In the genomic region with DNA sequence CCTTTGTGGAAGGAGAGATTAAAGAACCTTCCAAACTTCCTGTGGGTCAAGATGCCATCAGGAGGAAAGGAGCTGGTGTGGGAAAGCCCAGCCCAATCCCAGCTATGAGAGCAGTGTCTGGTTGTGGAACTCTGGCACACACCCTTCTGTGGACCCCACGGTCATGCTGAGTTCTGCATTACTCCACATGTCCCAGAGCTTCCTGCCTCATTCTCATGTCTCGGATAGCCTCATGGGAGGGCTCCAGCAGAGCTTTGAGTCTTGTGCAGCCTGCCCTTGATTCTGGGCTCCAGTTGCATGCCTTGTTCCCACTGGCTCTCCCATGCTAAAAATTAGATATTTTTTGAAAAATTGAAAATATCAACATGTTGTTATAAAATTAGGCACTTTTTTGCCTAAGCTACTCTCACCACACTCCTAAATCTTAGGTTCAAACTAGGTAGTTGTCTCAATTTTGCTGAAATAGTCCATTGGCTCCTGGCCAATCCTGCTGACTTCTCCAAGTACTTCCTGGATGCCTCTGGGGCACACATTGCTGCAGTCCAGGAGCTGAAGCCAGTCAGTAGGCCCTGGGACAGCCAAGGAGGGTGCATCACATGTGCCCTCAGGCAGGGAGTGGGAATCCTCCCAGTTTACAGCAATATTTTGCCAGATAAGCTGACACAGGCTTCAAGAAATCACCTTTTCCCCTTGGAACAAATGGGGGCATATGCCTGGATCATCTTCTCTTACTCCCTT, we compare ENCODE assay signal across 10 cellular contexts.
A peak's percentile ranks its signal among the peaks of the same experiment; 100 is the strongest.
DNase-seq lines count a peak whose midpoint lies in the region; ATAC-seq and TF ChIP-seq lines count a peak whose summit lies in the region.
"Had no signal": no experiment of that assay in that cellular context is flagged by ENCODE, and none has a peak within 500 bp of the region (broad histone marks: within the 10 kb centered on the region; RNA-seq: fewer than 3 reads in every experiment).

No MANE protein-coding gene starts in this region.

- no peaks in the 10 kb centered on the region for H3K27me3 ChIP-seq in PC-3 (ENCODE audit: low read length)
- H3K27me3 ChIP-seq: breast epithelium had no signal

- no peaks in the 10 kb centered on the region for H3K36me3 ChIP-seq in PC-3 (ENCODE audit: low read depth, low read length)
- H3K36me3 ChIP-seq: breast epithelium had no signal

- peaks cover 0 to 5% (median 0%) of the 10 kb centered on the region in 9 donors for H3K9me3 Mint-ChIP-seq in naive thymus-derived CD8-positive, alpha-beta T cell

- no peak overlapping the region for H3K4me3 ChIP-seq in PC-3 (ENCODE audit: low read length)
- no peak overlapping the region for H3K4me3 ChIP-seq in epithelial cell of esophagus (ENCODE audit: low read length)
- H3K4me3 ChIP-seq: breast epithelium had no signal

- H3K9me2 ChIP-seq in PC-3 (replicated peaks; ENCODE audit: low read length) = no peaks in the 10 kb centered on the region

- H3K79me2 ChIP-seq in PC-3 (ENCODE audit: low read length) = no peaks in the 10 kb centered on the region

- H3K36me3 Mint-ChIP-seq in naive thymus-derived CD8-positive, alpha-beta T cell = peaks cover 0 to 14% (median 2%) of the 10 kb centered on the region in 3 donors

- H3K27ac ChIP-seq in PC-3 (ENCODE audit: low read length) = no peak overlapping the region
- H3K27ac ChIP-seq: breast epithelium had no signal

- no peaks in the 10 kb centered on the region for H3K9me3 ChIP-seq in PC-3 (ENCODE audit: low read length)
- H3K9me3 ChIP-seq: breast epithelium had no signal

- ATAC-seq in PC-3 (no peak), GM19395 (IDR thresholded peaks at IDR 0.05; ENCODE audit: unreplicated experiment) (no peak)
- ATAC-seq in naive thymus-derived CD8-positive, alpha-beta T cell = no peak

- no peak overlapping the region for H3K9ac ChIP-seq in PC-3 (ENCODE audit: low read length)

- DNase-seq in EH (ENCODE audit: low read depth) = peak; percentile 84
- peak; percentile 40 for DNase-seq in PC-3
- peak; percentile 70 for DNase-seq in epithelial cell of esophagus (ENCODE audit: low read depth)
- DNase-seq in naive thymus-derived CD8-positive, alpha-beta T cell = no peak
- DNase-seq in HUDEP-2 (lab: John Stamatoyannopoulos, UW; ENCODE audit: unreplicated experiment in 76 of 76) = no peak
- no peak for DNase-seq in COR-L47 (lab: John Stamatoyannopoulos, UW)
- DNase-seq in Ammon's horn (ENCODE audit: low spot score) = no peak

- peak overlapping the region in 3 of 10 donors; percentile 11 to 50 (median 46) for H3K4me3 Mint-ChIP-seq in naive thymus-derived CD8-positive, alpha-beta T cell
- H3K4me3 Mint-ChIP-seq: neural crest cell had no signal

- peaks cover 6% of the 10 kb centered on the region; the same call in 1 of the 2 replicates for H3K4me1 ChIP-seq in PC-3 (ENCODE audit: insufficient read depth, low read length)
- H3K4me1 ChIP-seq: breast epithelium had no signal

- no peaks in the 10 kb centered on the region for H3F3A ChIP-seq in PC-3 (ENCODE audit: low read length, unreplicated experiment)

- H3K27me3 Mint-ChIP-seq in naive thymus-derived CD8-positive, alpha-beta T cell = no peaks in the 10 kb centered on the region

- TF ChIP-seq CTCF in PC-3 (conservative IDR thresholded peaks at IDR 0.05; ENCODE audit: low read depth, low read length) = no peak
- no peak for TF ChIP-seq CTCF in epithelial cell of esophagus (IDR thresholded peaks at IDR 0.05; ENCODE audit: insufficient read depth, low read depth, low read length, missing control alignments)

- no peak overlapping the region for H2AFZ ChIP-seq in PC-3 (ENCODE audit: low read length)

- peaks cover 26 to 82% (median 61%) of the 10 kb centered on the region in 4 donors for H3K4me1 Mint-ChIP-seq in naive thymus-derived CD8-positive, alpha-beta T cell
- H3K4me1 Mint-ChIP-seq: neural crest cell had no signal

- CTCF ChIA-PET in PC-3 (lab: Charles Lee) = no interaction called here

- intact Hi-C loops in PC-3 (cut with micrococcal nuclease) = no loop called here

- POLR2A ChIA-PET in PC-3 (lab: Charles Lee; ENCODE audit: unreplicated experiment) = no interaction called here
- POLR2A ChIA-PET in naive thymus-derived CD8-positive, alpha-beta T cell (lab: Charles Lee) = interaction anchor here (0.5 to 6.4 kb wide), 9 partner anchors 10 to 320 kb away, joined by 3 to 87 read pairs (median 3); no protein-coding TSS in a partner anchor

- BruUV-seq in PC-3 (replicated peaks; lab: Mats Ljungman, UMichigan) = no TSS peak

- H4K20me1 ChIP-seq in PC-3 (ENCODE audit: low read length) = no peaks in the 10 kb centered on the region

- peak overlapping the region in 9 of 10 donors; percentile 40 to 97 (median 75) for H3K27ac Mint-ChIP-seq in naive thymus-derived CD8-positive, alpha-beta T cell

- no peak overlapping the region for H3K4me2 ChIP-seq in PC-3 (ENCODE audit: low read length)

Comparison
In these comparisons a context has a peak if more than half of its experiments do, and no peak if none do; other contexts are left out.
1. DNase-seq: peak in EH (single experiment), PC-3 (single experiment) and epithelial cell of esophagus (single experiment); none in naive thymus-derived CD8-positive, alpha-beta T cell (0 of 10), HUDEP-2 (0 of 76), COR-L47 (single experiment) and Ammon's horn (single experiment).